Comparison of ENCODE assay signal across 1 cellular context in the genomic region with DNA sequence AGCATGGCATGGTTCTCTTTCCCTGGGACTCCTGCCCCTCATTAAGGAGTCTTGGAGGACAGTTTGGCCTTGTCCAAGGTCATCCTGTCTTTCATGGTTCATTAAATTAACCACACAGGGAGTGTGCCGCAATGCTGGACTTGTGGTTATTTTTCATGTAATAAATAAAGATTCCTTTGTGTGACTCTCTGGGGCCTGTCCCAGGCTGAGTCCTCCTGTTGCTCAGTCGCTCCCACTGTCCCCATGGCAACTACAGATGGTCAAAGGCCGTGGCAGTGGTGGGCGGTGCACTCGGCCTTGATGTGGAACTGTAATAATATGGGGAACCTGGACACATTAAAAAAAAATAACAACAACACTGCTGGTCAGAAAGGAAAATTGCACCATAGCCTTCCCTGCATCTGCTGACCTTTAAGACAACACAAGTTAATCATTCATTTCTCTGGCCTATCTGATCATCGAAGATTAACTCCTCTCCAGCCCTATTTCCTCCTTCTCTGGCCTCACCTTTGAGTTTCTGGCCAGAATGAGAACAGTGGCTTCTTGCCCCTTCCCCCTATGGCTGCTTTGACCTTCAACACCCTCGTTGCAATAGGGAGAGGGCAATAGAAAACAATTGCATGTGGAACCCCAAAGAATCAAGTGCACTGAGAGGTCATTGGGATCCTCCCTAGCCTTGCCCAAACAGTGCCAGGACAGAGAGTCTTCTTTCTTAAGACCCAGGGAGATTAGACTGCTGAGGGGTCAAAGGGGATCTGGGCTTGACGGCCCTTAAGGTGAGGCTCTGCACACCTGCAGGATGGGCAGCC.
A peak's percentile ranks its signal among the peaks of the same experiment; 100 is the strongest.
TF ChIP-seq lines count a peak whose summit lies in the region.

No MANE protein-coding gene starts in this region.

TF ChIP-seq in HepG2, 621 proteins besides CTCF, POLR2A, EP300 and RAD21 (continued from another document and continues in another):
- TF ChIP-seq, protein P1, sequence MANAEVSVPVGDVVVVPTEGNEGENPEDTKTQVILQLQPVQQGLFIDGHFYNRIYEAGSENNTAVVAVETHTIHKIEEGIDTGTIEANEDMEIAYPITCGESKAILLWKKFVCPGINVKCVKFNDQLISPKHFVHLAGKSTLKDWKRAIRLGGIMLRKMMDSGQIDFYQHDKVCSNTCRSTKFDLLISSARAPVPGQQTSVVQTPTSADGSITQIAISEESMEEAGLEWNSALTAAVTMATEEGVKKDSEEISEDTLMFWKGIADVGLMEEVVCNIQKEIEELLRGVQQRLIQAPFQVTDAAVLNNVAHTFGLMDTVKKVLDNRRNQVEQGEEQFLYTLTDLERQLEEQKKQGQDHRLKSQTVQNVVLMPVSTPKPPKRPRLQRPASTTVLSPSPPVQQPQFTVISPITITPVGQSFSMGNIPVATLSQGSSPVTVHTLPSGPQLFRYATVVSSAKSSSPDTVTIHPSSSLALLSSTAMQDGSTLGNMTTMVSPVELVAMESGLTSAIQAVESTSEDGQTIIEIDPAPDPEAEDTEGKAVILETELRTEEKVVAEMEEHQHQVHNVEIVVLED (CRISPR knock-in tag; IDR thresholded peaks at IDR 0.05; ENCODE audit: borderline replicate concordance), result no peak
- TF ChIP-seq CEBPG (CRISPR knock-in tag; IDR thresholded peaks at IDR 0.05) (peak; percentile 82), HNF4A (CRISPR knock-in tag; IDR thresholded peaks at IDR 0.05) (peak; percentile 73), NFKBIZ (CRISPR knock-in tag; IDR thresholded peaks at IDR 0.05) (no peak), SOX6 (IDR thresholded peaks at IDR 0.05) (no peak), SOX6 (CRISPR knock-in tag; IDR thresholded peaks at IDR 0.05) (peak; percentile 82), HDAC1 (CRISPR knock-in tag; IDR thresholded peaks at IDR 0.05) (peak; percentile 61; the same call in 1 of the 2 replicates), HNF4G (IDR thresholded peaks at IDR 0.05; ENCODE audit: borderline replicate concordance, low read depth, low read length) (peak; percentile 79), HNF4G (CRISPR knock-in tag; IDR thresholded peaks at IDR 0.05; ENCODE audit: borderline replicate concordance, low read depth) (peak; percentile 36; the same call in 1 of the 2 replicates), ZNF501 (CRISPR knock-in tag; IDR thresholded peaks at IDR 0.05) (peak; percentile 40; the same call in 1 of the 2 replicates), POLR2G (IDR thresholded peaks at IDR 0.05; ENCODE audit: low read depth, low read length) (peak; percentile 72), KLF13 (CRISPR knock-in tag; IDR thresholded peaks at IDR 0.05) (0 out of 2 replicates have a peak, but pooled peaks have one; percentile 14), ZFP1 (CRISPR knock-in tag; IDR thresholded peaks at IDR 0.05) (0 out of 2 replicates have a peak, but pooled peaks have one; percentile 68), NCOA2 (CRISPR knock-in tag; IDR thresholded peaks at IDR 0.05) (peak; percentile 89), NRL (CRISPR knock-in tag; IDR thresholded peaks at IDR 0.05; ENCODE audit: borderline replicate concordance) (peak; percentile 38; the same call in 1 of the 2 replicates), ZNF317 (CRISPR knock-in tag; IDR thresholded peaks at IDR 0.05) (0 out of 2 replicates have a peak, but pooled peaks have one; percentile 9), TARDBP (CRISPR knock-in tag; IDR thresholded peaks at IDR 0.05) (peak; percentile 53; the same call in 1 of the 2 replicates), JDP2 (CRISPR knock-in tag; IDR thresholded peaks at IDR 0.05; ENCODE audit: borderline replicate concordance) (no peak), FOXO1 (CRISPR knock-in tag; IDR thresholded peaks at IDR 0.05) (peak; percentile 63; the same call in 1 of the 2 replicates), KDM5B (CRISPR knock-in tag; IDR thresholded peaks at IDR 0.05; ENCODE audit: borderline replicate concordance) (no peak), SETDB1 (CRISPR knock-in tag; IDR thresholded peaks at IDR 0.05; ENCODE audit: borderline replicate concordance) (no peak), HBP1 (CRISPR knock-in tag; IDR thresholded peaks at IDR 0.05; ENCODE audit: low read depth) (0 out of 2 replicates have a peak, but pooled peaks have one; percentile 23), ZNF503 (CRISPR knock-in tag; IDR thresholded peaks at IDR 0.05) (peak; percentile 47; the same call in 1 of the 2 replicates), ZNF33B (CRISPR knock-in tag; IDR thresholded peaks at IDR 0.05) (0 out of 2 replicates have a peak, but pooled peaks have one; percentile 21), THYN1 (CRISPR knock-in tag; IDR thresholded peaks at IDR 0.05; ENCODE audit: borderline replicate concordance, low read depth) (0 out of 2 replicates have a peak, but pooled peaks have one; percentile 43), CCDC6 (CRISPR knock-in tag; IDR thresholded peaks at IDR 0.05) (0 out of 2 replicates have a peak, but pooled peaks have one; percentile 31), ZNF569 (CRISPR knock-in tag; IDR thresholded peaks at IDR 0.05; ENCODE audit: borderline replicate concordance) (0 out of 2 replicates have a peak, but pooled peaks have one; percentile 81), ATF2 (CRISPR knock-in tag; IDR thresholded peaks at IDR 0.05) (no peak), TEAD3 (CRISPR knock-in tag; optimal IDR thresholded peaks at IDR 0.05; ENCODE audit: borderline replicate concordance) (peak; percentile 49), ZNF607 (CRISPR knock-in tag; IDR thresholded peaks at IDR 0.05; ENCODE audit: borderline replicate concordance) (no peak), ZSCAN9 (CRISPR knock-in tag; IDR thresholded peaks at IDR 0.05; ENCODE audit: borderline replicate concordance) (peak; percentile 23; the same call in 1 of the 2 replicates), ZNF362 (CRISPR knock-in tag; IDR thresholded peaks at IDR 0.05; ENCODE audit: borderline replicate concordance) (peak; percentile 90), ZMAT3 (CRISPR knock-in tag; conservative IDR thresholded peaks at IDR 0.05) (peak; percentile 55; the same call in 1 of the 2 replicates), TCF7 (IDR thresholded peaks at IDR 0.05; ENCODE audit: low read depth) (peak; percentile 67; the same call in 1 of the 2 replicates), RFXANK (CRISPR knock-in tag; IDR thresholded peaks at IDR 0.05) (peak; percentile 89), RCOR2 (CRISPR knock-in tag; IDR thresholded peaks at IDR 0.05) (peak; percentile 81; the same call in 1 of the 2 replicates), STAT5B (CRISPR knock-in tag; IDR thresholded peaks at IDR 0.05) (no peak), MYPOP (CRISPR knock-in tag; IDR thresholded peaks at IDR 0.05) (0 out of 2 replicates have a peak, but pooled peaks have one; percentile 24), HOXA5 (CRISPR knock-in tag; IDR thresholded peaks at IDR 0.05) (no peak; the same call in 1 of the 2 replicates), FOXP1 (IDR thresholded peaks at IDR 0.05) (peak; percentile 86), FOXP1 (CRISPR knock-in tag; IDR thresholded peaks at IDR 0.05) (peak; percentile 95), RFX5 (IDR thresholded peaks at IDR 0.05; ENCODE audit: low read depth, low read length) (peak; percentile 83), CEBPB (IDR thresholded peaks at IDR 0.05; ENCODE audit: borderline replicate concordance, low read depth, low read length) (peak; percentile 80), ZNF816 (CRISPR knock-in tag; IDR thresholded peaks at IDR 0.05; ENCODE audit: borderline replicate concordance) (no peak), ZNF441 (CRISPR knock-in tag; IDR thresholded peaks at IDR 0.05; ENCODE audit: borderline replicate concordance) (no peak), ZNF839 (CRISPR knock-in tag; IDR thresholded peaks at IDR 0.05; ENCODE audit: borderline replicate concordance) (no peak), FOSL2 (CRISPR knock-in tag; IDR thresholded peaks at IDR 0.05) (peak; percentile 55; the same call in 1 of the 2 replicates), NR2F6 (IDR thresholded peaks at IDR 0.05) (peak; percentile 85), NR2F6 (CRISPR knock-in tag; IDR thresholded peaks at IDR 0.05) (peak; percentile 77), ZNF263 (CRISPR knock-in tag; IDR thresholded peaks at IDR 0.05) (peak; percentile 64; the same call in 1 of the 2 replicates), U2AF2 (IDR thresholded peaks at IDR 0.05; ENCODE audit: low read depth, low read length) (0 out of 2 replicates have a peak, but pooled peaks have one; percentile 39), BORCS8-MEF2B (CRISPR knock-in tag; IDR thresholded peaks at IDR 0.05) (peak; percentile 23; the same call in 1 of the 2 replicates), ASH2L (IDR thresholded peaks at IDR 0.05; ENCODE audit: insufficient read length, low read depth, low read length) (peak; percentile 93), CBFB (CRISPR knock-in tag; IDR thresholded peaks at IDR 0.05) (peak; percentile 23; the same call in 1 of the 2 replicates), ZNF773 (CRISPR knock-in tag; IDR thresholded peaks at IDR 0.05; ENCODE audit: borderline replicate concordance) (no peak), SOX5 (CRISPR knock-in tag; IDR thresholded peaks at IDR 0.05; ENCODE audit: borderline replicate concordance) (peak; percentile 86), NR2C2 (CRISPR knock-in tag; IDR thresholded peaks at IDR 0.05; ENCODE audit: borderline replicate concordance) (peak; percentile 61; the same call in 1 of the 2 replicates), SP1 (IDR thresholded peaks at IDR 0.05) (no peak), SP1 (CRISPR knock-in tag; IDR thresholded peaks at IDR 0.05) (0 out of 2 replicates have a peak, but pooled peaks have one; percentile 16)
- TF ChIP-seq, protein P2, sequence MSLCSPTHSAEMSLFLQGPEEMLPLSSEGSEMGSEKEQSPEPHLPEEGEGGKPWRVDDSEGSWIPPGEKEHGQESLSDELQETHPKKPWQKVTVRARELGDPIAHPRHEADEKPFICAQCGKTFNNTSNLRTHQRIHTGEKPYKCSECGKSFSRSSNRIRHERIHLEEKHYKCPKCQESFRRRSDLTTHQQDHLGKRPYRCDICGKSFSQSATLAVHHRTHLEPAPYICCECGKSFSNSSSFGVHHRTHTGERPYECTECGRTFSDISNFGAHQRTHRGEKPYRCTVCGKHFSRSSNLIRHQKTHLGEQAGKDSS (CRISPR knock-in tag; IDR thresholded peaks at IDR 0.05; ENCODE audit: borderline replicate concordance, low read depth), result no peak
- TF ChIP-seq, protein P3, sequence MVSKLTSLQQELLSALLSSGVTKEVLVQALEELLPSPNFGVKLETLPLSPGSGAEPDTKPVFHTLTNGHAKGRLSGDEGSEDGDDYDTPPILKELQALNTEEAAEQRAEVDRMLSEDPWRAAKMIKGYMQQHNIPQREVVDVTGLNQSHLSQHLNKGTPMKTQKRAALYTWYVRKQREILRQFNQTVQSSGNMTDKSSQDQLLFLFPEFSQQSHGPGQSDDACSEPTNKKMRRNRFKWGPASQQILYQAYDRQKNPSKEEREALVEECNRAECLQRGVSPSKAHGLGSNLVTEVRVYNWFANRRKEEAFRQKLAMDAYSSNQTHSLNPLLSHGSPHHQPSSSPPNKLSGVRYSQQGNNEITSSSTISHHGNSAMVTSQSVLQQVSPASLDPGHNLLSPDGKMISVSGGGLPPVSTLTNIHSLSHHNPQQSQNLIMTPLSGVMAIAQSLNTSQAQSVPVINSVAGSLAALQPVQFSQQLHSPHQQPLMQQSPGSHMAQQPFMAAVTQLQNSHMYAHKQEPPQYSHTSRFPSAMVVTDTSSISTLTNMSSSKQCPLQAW (CRISPR knock-in tag; IDR thresholded peaks at IDR 0.05), result peak; percentile 57
